ENCODE assay signal across 24 cellular contexts in the genomic region with DNA sequence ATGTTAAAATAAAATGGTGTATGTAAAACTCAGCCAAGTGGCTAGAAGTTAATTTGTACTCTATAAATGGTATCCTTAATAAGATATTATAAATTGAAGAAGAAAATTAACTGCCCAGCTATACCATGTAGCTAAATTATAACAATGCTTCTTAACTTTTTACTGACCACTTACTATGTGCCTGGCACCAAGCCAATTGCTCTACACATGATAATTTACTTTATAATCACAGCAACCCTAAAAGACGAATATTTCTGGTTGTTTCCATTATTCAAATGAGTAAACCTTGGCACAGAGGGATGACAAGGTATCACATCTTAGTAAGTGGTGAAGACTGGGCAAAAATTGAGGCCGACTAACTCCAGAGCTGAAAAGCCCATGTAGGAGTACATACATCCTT.
"Had no signal": no experiment of that assay in that cellular context is flagged by ENCODE, and none has a peak within 500 bp of the region (broad histone marks: within the 10 kb centered on the region; RNA-seq: fewer than 3 reads in every experiment).

No MANE protein-coding gene starts in this region.

- H3K4me3 ChIP-seq: colonic mucosa, esophagus squamous epithelium, gastrocnemius medialis, heart right ventricle, left lung, lower lobe of right lung, mucosa of descending colon had no signal

- H3K9me3 ChIP-seq: colonic mucosa, esophagus squamous epithelium, gastrocnemius medialis, lower lobe of right lung, mucosa of descending colon had no signal

- H3K36me3 ChIP-seq: colonic mucosa, esophagus squamous epithelium, gastrocnemius medialis, heart right ventricle, left lung, lower lobe of right lung had no signal

- DNase-seq: colonic mucosa; cortex of kidney; effector CD8-positive, alpha-beta T cell; effector memory CD8-positive, alpha-beta T cell; endodermal cell; erythroblast; esophagus squamous epithelium; foreskin melanocyte; gastrocnemius medialis; glutamatergic neuron; head of caudate nucleus; heart right ventricle; hippocampal formation; left cardiac atrium; left lung; left ventricle myocardium superior; lower lobe of right lung; mesenchymal stem cell; mucosa of descending colon; naive B cell had no signal

- H3K27me3 ChIP-seq: colonic mucosa, esophagus squamous epithelium, gastrocnemius medialis, heart right ventricle, left lung had no signal

- ATAC-seq: effector memory CD8-positive, alpha-beta T cell; esophagus mucosa; gastrocnemius medialis; heart right ventricle; left cardiac atrium; left lung; left ventricle myocardium superior; lower lobe of right lung; mucosa of descending colon had no signal

- H3K27ac ChIP-seq: colonic mucosa, epithelial cell of prostate, esophagus squamous epithelium, gastrocnemius medialis, heart right ventricle, left lung, lower lobe of right lung had no signal

- H3K4me1 ChIP-seq: colonic mucosa, esophagus squamous epithelium, gastrocnemius medialis, heart right ventricle, left lung, lower lobe of right lung had no signal

- FAIRE-seq: endometrium, islet of Langerhans had no signal
